1 cellular context compared by ENCODE assay signal in the genomic region with DNA sequence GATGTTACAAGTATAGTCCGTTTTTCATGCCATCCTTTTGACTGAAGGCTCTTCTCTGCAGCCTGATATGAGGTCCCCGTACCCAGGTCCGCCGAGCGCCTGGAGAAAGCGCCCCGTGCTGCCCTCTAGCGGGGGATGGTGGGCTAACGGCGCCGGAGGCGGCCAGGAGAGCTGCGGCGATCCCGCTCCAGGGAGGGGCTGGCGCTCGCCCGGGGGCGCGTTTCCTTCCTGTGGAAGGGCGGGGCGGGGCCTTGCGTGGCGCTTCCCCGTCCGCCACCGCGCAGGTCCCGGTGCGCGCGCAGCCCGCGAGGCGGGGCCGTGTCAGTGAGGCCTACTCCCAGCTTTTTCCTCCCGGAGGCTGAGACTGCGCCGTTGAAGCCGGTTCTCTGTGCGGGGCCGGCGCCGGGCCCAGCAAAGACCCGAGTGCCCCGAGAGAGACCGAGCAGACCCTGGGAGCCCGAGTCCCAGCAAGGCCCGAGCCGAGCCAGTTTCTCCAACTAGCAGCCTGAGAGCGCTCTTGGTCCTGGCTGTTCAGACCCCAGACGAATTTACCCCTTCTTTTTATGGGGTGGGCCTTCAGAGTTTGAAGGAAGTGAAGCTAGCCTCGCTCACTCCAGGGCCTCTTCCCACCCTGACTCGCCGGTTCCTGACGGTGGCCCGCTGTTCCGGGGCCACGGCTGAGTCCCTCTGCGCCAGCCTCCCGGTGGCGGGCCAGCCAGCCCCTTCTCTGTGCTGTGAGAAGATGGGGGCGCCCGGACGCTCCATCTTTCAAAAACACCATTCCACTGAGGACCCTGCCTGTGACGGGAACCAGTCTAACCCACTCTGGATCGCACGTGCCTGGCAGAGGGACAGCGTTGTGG.
TF ChIP-seq lines count a peak whose summit lies in the region.

No MANE protein-coding gene starts in this region.

TF ChIP-seq in K562, 482 proteins besides CTCF, POLR2A, EP300 and RAD21 (continued from another document and continues in another):
- no peak for TF ChIP-seq MEF2D (tag; conservative IDR thresholded peaks at IDR 0.05; ENCODE audit: low read depth)
- TF ChIP-seq, protein P1, sequence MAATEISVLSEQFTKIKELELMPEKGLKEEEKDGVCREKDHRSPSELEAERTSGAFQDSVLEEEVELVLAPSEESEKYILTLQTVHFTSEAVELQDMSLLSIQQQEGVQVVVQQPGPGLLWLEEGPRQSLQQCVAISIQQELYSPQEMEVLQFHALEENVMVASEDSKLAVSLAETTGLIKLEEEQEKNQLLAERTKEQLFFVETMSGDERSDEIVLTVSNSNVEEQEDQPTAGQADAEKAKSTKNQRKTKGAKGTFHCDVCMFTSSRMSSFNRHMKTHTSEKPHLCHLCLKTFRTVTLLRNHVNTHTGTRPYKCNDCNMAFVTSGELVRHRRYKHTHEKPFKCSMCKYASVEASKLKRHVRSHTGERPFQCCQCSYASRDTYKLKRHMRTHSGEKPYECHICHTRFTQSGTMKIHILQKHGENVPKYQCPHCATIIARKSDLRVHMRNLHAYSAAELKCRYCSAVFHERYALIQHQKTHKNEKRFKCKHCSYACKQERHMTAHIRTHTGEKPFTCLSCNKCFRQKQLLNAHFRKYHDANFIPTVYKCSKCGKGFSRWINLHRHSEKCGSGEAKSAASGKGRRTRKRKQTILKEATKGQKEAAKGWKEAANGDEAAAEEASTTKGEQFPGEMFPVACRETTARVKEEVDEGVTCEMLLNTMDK (IDR thresholded peaks at IDR 0.05; ENCODE audit: borderline replicate concordance, insufficient read depth, low read depth, low read length, poor library complexity, severe bottlenecking), result peak; percentile 95
- TF ChIP-seq, protein P2, sequence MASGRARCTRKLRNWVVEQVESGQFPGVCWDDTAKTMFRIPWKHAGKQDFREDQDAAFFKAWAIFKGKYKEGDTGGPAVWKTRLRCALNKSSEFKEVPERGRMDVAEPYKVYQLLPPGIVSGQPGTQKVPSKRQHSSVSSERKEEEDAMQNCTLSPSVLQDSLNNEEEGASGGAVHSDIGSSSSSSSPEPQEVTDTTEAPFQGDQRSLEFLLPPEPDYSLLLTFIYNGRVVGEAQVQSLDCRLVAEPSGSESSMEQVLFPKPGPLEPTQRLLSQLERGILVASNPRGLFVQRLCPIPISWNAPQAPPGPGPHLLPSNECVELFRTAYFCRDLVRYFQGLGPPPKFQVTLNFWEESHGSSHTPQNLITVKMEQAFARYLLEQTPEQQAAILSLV (tag; IDR thresholded peaks at IDR 0.05), result no peak
- peak in 1 of 2 experiments; percentile 29; a peak in 1 of 4 replicates for TF ChIP-seq TBL1XR1 (IDR thresholded peaks at IDR 0.05; ENCODE audit: low read length in 2 of 2)
- no peak for TF ChIP-seq PURB (CRISPR knock-in tag; IDR thresholded peaks at IDR 0.05; ENCODE audit: low read depth)
- TF ChIP-seq ESRRB (CRISPR knock-in tag; IDR thresholded peaks at IDR 0.05; ENCODE audit: borderline replicate concordance), result no peak
- TF ChIP-seq, protein P3, sequence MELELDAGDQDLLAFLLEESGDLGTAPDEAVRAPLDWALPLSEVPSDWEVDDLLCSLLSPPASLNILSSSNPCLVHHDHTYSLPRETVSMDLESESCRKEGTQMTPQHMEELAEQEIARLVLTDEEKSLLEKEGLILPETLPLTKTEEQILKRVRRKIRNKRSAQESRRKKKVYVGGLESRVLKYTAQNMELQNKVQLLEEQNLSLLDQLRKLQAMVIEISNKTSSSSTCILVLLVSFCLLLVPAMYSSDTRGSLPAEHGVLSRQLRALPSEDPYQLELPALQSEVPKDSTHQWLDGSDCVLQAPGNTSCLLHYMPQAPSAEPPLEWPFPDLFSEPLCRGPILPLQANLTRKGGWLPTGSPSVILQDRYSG (tag; conservative IDR thresholded peaks at IDR 0.05; ENCODE audit: low read depth), result peak; percentile 36; the same call in 1 of the 2 replicates
- TF ChIP-seq EGR1 (conservative IDR thresholded peaks at IDR 0.05), result peak; percentile 40
- TF ChIP-seq NFIX (CRISPR knock-in tag; IDR thresholded peaks at IDR 0.05; ENCODE audit: low read depth), result no peak
- TF ChIP-seq, protein P4, sequence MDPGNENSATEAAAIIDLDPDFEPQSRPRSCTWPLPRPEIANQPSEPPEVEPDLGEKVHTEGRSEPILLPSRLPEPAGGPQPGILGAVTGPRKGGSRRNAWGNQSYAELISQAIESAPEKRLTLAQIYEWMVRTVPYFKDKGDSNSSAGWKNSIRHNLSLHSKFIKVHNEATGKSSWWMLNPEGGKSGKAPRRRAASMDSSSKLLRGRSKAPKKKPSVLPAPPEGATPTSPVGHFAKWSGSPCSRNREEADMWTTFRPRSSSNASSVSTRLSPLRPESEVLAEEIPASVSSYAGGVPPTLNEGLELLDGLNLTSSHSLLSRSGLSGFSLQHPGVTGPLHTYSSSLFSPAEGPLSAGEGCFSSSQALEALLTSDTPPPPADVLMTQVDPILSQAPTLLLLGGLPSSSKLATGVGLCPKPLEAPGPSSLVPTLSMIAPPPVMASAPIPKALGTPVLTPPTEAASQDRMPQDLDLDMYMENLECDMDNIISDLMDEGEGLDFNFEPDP (CRISPR knock-in tag; IDR thresholded peaks at IDR 0.05), result no peak
- no peak for TF ChIP-seq IRF2 (CRISPR knock-in tag; IDR thresholded peaks at IDR 0.05)
- TF ChIP-seq MEIS2 (IDR thresholded peaks at IDR 0.05; ENCODE audit: partially characterized antibody), result peak; percentile 69
- peak; percentile 21 for TF ChIP-seq POU5F1 (IDR thresholded peaks at IDR 0.05; ENCODE audit: borderline replicate concordance, low read depth, low read length, partially characterized antibody)
- TF ChIP-seq, protein P5, sequence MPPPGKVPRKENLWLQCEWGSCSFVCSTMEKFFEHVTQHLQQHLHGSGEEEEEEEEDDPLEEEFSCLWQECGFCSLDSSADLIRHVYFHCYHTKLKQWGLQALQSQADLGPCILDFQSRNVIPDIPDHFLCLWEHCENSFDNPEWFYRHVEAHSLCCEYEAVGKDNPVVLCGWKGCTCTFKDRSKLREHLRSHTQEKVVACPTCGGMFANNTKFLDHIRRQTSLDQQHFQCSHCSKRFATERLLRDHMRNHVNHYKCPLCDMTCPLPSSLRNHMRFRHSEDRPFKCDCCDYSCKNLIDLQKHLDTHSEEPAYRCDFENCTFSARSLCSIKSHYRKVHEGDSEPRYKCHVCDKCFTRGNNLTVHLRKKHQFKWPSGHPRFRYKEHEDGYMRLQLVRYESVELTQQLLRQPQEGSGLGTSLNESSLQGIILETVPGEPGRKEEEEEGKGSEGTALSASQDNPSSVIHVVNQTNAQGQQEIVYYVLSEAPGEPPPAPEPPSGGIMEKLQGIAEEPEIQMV (tag; conservative IDR thresholded peaks at IDR 0.05; ENCODE audit: low read depth), result peak; percentile 68; the same call in 1 of the 2 replicates
- TF ChIP-seq CTBP1 (IDR thresholded peaks at IDR 0.05; ENCODE audit: borderline replicate concordance), result peak; percentile 95
- no peak for TF ChIP-seq RBM34 (IDR thresholded peaks at IDR 0.05; ENCODE audit: borderline replicate concordance, insufficient read depth, low read length)
- TF ChIP-seq, protein P6, sequence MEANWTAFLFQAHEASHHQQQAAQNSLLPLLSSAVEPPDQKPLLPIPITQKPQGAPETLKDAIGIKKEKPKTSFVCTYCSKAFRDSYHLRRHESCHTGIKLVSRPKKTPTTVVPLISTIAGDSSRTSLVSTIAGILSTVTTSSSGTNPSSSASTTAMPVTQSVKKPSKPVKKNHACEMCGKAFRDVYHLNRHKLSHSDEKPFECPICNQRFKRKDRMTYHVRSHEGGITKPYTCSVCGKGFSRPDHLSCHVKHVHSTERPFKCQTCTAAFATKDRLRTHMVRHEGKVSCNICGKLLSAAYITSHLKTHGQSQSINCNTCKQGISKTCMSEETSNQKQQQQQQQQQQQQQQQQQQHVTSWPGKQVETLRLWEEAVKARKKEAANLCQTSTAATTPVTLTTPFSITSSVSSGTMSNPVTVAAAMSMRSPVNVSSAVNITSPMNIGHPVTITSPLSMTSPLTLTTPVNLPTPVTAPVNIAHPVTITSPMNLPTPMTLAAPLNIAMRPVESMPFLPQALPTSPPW (CRISPR knock-in tag; IDR thresholded peaks at IDR 0.05), result peak; percentile 97
- TF ChIP-seq, protein P7, sequence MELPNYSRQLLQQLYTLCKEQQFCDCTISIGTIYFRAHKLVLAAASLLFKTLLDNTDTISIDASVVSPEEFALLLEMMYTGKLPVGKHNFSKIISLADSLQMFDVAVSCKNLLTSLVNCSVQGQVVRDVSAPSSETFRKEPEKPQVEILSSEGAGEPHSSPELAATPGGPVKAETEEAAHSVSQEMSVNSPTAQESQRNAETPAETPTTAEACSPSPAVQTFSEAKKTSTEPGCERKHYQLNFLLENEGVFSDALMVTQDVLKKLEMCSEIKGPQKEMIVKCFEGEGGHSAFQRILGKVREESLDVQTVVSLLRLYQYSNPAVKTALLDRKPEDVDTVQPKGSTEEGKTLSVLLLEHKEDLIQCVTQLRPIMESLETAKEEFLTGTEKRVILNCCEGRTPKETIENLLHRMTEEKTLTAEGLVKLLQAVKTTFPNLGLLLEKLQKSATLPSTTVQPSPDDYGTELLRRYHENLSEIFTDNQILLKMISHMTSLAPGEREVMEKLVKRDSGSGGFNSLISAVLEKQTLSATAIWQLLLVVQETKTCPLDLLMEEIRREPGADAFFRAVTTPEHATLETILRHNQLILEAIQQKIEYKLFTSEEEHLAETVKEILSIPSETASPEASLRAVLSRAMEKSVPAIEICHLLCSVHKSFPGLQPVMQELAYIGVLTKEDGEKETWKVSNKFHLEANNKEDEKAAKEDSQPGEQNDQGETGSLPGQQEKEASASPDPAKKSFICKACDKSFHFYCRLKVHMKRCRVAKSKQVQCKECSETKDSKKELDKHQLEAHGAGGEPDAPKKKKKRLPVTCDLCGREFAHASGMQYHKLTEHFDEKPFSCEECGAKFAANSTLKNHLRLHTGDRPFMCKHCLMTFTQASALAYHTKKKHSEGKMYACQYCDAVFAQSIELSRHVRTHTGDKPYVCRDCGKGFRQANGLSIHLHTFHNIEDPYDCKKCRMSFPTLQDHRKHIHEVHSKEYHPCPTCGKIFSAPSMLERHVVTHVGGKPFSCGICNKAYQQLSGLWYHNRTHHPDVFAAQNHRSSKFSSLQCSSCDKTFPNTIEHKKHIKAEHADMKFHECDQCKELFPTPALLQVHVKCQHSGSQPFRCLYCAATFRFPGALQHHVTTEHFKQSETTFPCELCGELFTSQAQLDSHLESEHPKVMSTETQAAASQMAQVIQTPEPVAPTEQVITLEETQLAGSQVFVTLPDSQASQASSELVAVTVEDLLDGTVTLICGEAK (IDR thresholded peaks at IDR 0.05), result peak; percentile 55
- TF ChIP-seq, protein P7 (CRISPR knock-in tag; IDR thresholded peaks at IDR 0.05), result no peak
- TF ChIP-seq RB1 (IDR thresholded peaks at IDR 0.05; ENCODE audit: low read depth), result peak; percentile 94
- TF ChIP-seq, protein P8, sequence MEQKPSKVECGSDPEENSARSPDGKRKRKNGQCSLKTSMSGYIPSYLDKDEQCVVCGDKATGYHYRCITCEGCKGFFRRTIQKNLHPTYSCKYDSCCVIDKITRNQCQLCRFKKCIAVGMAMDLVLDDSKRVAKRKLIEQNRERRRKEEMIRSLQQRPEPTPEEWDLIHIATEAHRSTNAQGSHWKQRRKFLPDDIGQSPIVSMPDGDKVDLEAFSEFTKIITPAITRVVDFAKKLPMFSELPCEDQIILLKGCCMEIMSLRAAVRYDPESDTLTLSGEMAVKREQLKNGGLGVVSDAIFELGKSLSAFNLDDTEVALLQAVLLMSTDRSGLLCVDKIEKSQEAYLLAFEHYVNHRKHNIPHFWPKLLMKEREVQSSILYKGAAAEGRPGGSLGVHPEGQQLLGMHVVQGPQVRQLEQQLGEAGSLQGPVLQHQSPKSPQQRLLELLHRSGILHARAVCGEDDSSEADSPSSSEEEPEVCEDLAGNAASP (IDR thresholded peaks at IDR 0.05), result no peak
- TF ChIP-seq JUN (IDR thresholded peaks at IDR 0.05; ENCODE audit: borderline replicate concordance, low read depth, low read length), result no peak
- TF ChIP-seq JUN (CRISPR knock-in tag; IDR thresholded peaks at IDR 0.05; ENCODE audit: borderline replicate concordance), result no peak
- no peak for TF ChIP-seq ZNF75A (CRISPR knock-in tag; IDR thresholded peaks at IDR 0.05)
- peak; percentile 84 for TF ChIP-seq GABPA (tag; conservative IDR thresholded peaks at IDR 0.05; ENCODE audit: low read depth)
- TF ChIP-seq CCNT2 (IDR thresholded peaks at IDR 0.05; ENCODE audit: borderline replicate concordance, extremely low read depth, insufficient read length, low read depth, low read length), result peak; percentile 96
- TF ChIP-seq, protein P9, sequence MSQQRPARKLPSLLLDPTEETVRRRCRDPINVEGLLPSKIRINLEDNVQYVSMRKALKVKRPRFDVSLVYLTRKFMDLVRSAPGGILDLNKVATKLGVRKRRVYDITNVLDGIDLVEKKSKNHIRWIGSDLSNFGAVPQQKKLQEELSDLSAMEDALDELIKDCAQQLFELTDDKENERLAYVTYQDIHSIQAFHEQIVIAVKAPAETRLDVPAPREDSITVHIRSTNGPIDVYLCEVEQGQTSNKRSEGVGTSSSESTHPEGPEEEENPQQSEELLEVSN (IDR thresholded peaks at IDR 0.05; ENCODE audit: borderline replicate concordance in 1 of 2, extremely low read depth in 1 of 2, insufficient read depth in 1 of 2, insufficient read length in 1 of 2, low read depth in 1 of 2, low read length in 1 of 2, poor library complexity in 1 of 2, severe bottlenecking in 1 of 2), result peak; percentile 6 to 66
- TF ChIP-seq CREM (IDR thresholded peaks at IDR 0.05; ENCODE audit: low read depth), result peak; percentile 50
- TF ChIP-seq ZNF77 (CRISPR knock-in tag; IDR thresholded peaks at IDR 0.05), result no peak
- no peak for TF ChIP-seq TCF7 (IDR thresholded peaks at IDR 0.05; ENCODE audit: borderline replicate concordance)
